In genomic region chr5:146345578-146346366, GRCh38 we compare ENCODE assay signal across 10 cellular contexts. TPM values are rescaled to one million over a fixed set of nuclear protein-coding genes. Genes with fewer than 3 reads are reported as not detected.
DNase-seq lines count a peak whose midpoint lies in the region; ATAC-seq and TF ChIP-seq lines count a peak whose summit lies in the region.
"Had no signal": no experiment of that assay in that cellular context is flagged by ENCODE, and none has a peak within 500 bp of the region (broad histone marks: within the 10 kb centered on the region; RNA-seq: fewer than 3 reads in every experiment).

No MANE protein-coding gene starts in this region.

- H3K27me3 Mint-ChIP-seq in CD4-positive, alpha-beta memory T cell = peaks cover 40 to 46% of the 10 kb centered on the region in 2 donors
- H3K27me3 Mint-ChIP-seq in H9 (ENCODE audit: low read depth) (peaks cover 99% of the 10 kb centered on the region), natural killer cell (ENCODE audit: low read depth in 2 of 2) (peaks cover 48 to 70% of the 10 kb centered on the region in 2 donors)
- peaks cover 88% of the 10 kb centered on the region for H3K27me3 Mint-ChIP-seq in CD4-positive, alpha-beta T cell

- no peak overlapping the region for H3K14ac ChIP-seq in H9 (ENCODE audit: insufficient read depth, low read length)

- ATAC-seq in natural killer cell (no peak), GM18517 (IDR thresholded peaks at IDR 0.05; ENCODE audit: unreplicated experiment) (no peak)
- ATAC-seq in CD4-positive, alpha-beta T cell (ENCODE audit: poor library complexity) = no peak

- TF ChIP-seq CTCF in H9 (conservative IDR thresholded peaks at IDR 0.05) = no peak
- TF ChIP-seq CTCF in natural killer cell (IDR thresholded peaks at IDR 0.05) = no peak
- TF ChIP-seq CTCF in CD4-positive, alpha-beta T cell (IDR thresholded peaks at IDR 0.05) = no peak
- no peak for TF ChIP-seq CTCF in colonic mucosa (IDR thresholded peaks at IDR 0.05)

- H2AK5ac ChIP-seq in H9 (ENCODE audit: insufficient read length, low read length) = no peak overlapping the region

- H2BK12ac ChIP-seq in H9 (ENCODE audit: insufficient read length, low read depth, low read length) = no peak overlapping the region

- peaks cover 0 to 6% (median 3%) of the 10 kb centered on the region in 8 donors for H3K9me3 Mint-ChIP-seq in CD4-positive, alpha-beta memory T cell
- H3K9me3 Mint-ChIP-seq in H9 (peaks cover 3 to 4% of the 10 kb centered on the region in 2 experiments; a peak in 2 of 5 replicates), natural killer cell (no peaks in the 10 kb centered on the region)
- no peaks in the 10 kb centered on the region for H3K9me3 Mint-ChIP-seq in CD4-positive, alpha-beta T cell

- H3K4me3 ChIP-seq in CD4-positive, alpha-beta memory T cell (ENCODE audit: low read length in 2 of 2) = no peak overlapping the region
- H3K4me3 ChIP-seq in colonic mucosa = no peak overlapping the region

- H4K20me1 ChIP-seq in H9 (ENCODE audit: control insufficient read depth, insufficient read depth, insufficient read length) = no peaks in the 10 kb centered on the region

- no peak overlapping the region for H4K5ac ChIP-seq in H9 (ENCODE audit: insufficient read length, low read depth, low read length)

- H3K4ac ChIP-seq in H9 (ENCODE audit: low read depth, low read length) = no peak overlapping the region

- no peak overlapping the region for H4K8ac ChIP-seq in H9 (replicated peaks; ENCODE audit: insufficient read length, low read depth, low read length)

- no peak overlapping the region for H4K91ac ChIP-seq in H9 (ENCODE audit: insufficient read length, low read depth, low read length)

- peaks cover 5% of the 10 kb centered on the region for H3K23me2 ChIP-seq in H9 (ENCODE audit: insufficient read length, low read depth, low read length, poor library complexity, severe bottlenecking)

- no peaks in the 10 kb centered on the region for H3K79me1 ChIP-seq in H9 (ENCODE audit: insufficient read depth, low read depth, low read length, poor library complexity, severe bottlenecking)

- no peak overlapping the region for H3K27ac Mint-ChIP-seq in CD4-positive, alpha-beta memory T cell
- H3K27ac Mint-ChIP-seq in H9 (no peak overlapping the region), natural killer cell (no peak overlapping the region)
- no peak overlapping the region for H3K27ac Mint-ChIP-seq in CD4-positive, alpha-beta T cell

- peaks cover 9 to 27% (median 16%) of the 10 kb centered on the region in 4 donors for H3K4me1 Mint-ChIP-seq in CD4-positive, alpha-beta memory T cell
- H3K4me1 Mint-ChIP-seq in H9 = peaks cover 22 to 32% of the 10 kb centered on the region in 2 experiments
- no peaks in the 10 kb centered on the region for H3K4me1 Mint-ChIP-seq in natural killer cell
- peaks cover 15% of the 10 kb centered on the region for H3K4me1 Mint-ChIP-seq in CD4-positive, alpha-beta T cell (ENCODE audit: low read depth)

- H3K4me2 ChIP-seq in H9 (ENCODE audit: insufficient read depth, insufficient read length, low read length) = peak overlapping the region; percentile 56

- peak overlapping the region in 7 of 8 donors; percentile 14 to 74 (median 48) for H3K4me3 Mint-ChIP-seq in CD4-positive, alpha-beta memory T cell
- H3K4me3 Mint-ChIP-seq in H9 (peak overlapping the region; percentile 60 to 81), natural killer cell (peak overlapping the region; percentile 37)
- H3K4me3 Mint-ChIP-seq in CD4-positive, alpha-beta T cell = no peak overlapping the region

- no peak overlapping the region for H2BK120ac ChIP-seq in H9 (ENCODE audit: low read depth, low read length, poor library complexity, severe bottlenecking)

- no peak overlapping the region for H3K27ac ChIP-seq in CD4-positive, alpha-beta memory T cell (ENCODE audit: low read depth, low read length)
- H3K27ac ChIP-seq in H9 (ENCODE audit: insufficient read length, low read depth, low read length) (no peak overlapping the region), colonic mucosa (no peak overlapping the region)
- no peak overlapping the region for H3K27ac ChIP-seq in CD4-positive, alpha-beta T cell (ENCODE audit: low read depth, low read length)

- no peaks in the 10 kb centered on the region for H3K79me2 ChIP-seq in H9 (ENCODE audit: insufficient read depth, low read length)

- no peak overlapping the region for H3K18ac ChIP-seq in H9 (ENCODE audit: insufficient read length, low read depth, low read length)

- H2BK20ac ChIP-seq in H9 (ENCODE audit: low read depth, low read length, poor library complexity, severe bottlenecking) = no peak overlapping the region

- no peak for DNase-seq in CD4-positive, alpha-beta memory T cell
- DNase-seq in H9 (peak; percentile 72), ecto neural progenitor cell (ENCODE audit: low spot score) (peak; percentile 61), natural killer cell (no peak), colonic mucosa (no peak), UCSD-AML1 (lab: John Stamatoyannopoulos, UW; ENCODE audit: unreplicated experiment) (no peak)
- DNase-seq in CD4-positive, alpha-beta T cell = no peak
- DNase-seq: CD4-positive, CD25-positive, alpha-beta regulatory T cell; dermis blood vessel endothelial cell had no signal

- POLR2A ChIA-PET in CD4-positive, alpha-beta memory T cell (lab: Charles Lee; ENCODE audit: partially characterized antibody) = no interaction called here
- POLR2A ChIA-PET in CD4-positive, alpha-beta T cell (lab: Charles Lee) = no interaction called here

- H3K23ac ChIP-seq in H9 (ENCODE audit: insufficient read length, low read depth, low read length) = no peak overlapping the region

- no peak overlapping the region for H2BK15ac ChIP-seq in H9 (ENCODE audit: low read depth, low read length)

- no peak overlapping the region for H3K9ac ChIP-seq in H9 (ENCODE audit: extremely low read depth, insufficient read length, low read length)
- H3K9ac ChIP-seq in colonic mucosa (ENCODE audit: low read depth in 2 of 2, low read length in 2 of 2) = no peak overlapping the region

- H3K27me3 ChIP-seq in CD4-positive, alpha-beta memory T cell (ENCODE audit: insufficient read depth, low read length) = peaks cover 10% of the 10 kb centered on the region
- H3K27me3 ChIP-seq in H9 (ENCODE audit: insufficient read depth, low read length) = peaks cover 60% of the 10 kb centered on the region
- H3K27me3 ChIP-seq in CD4-positive, alpha-beta T cell (ENCODE audit: control insufficient read depth, insufficient read depth, low read length) = peaks cover 64% of the 10 kb centered on the region
- peaks cover 54% of the 10 kb centered on the region for H3K27me3 ChIP-seq in colonic mucosa

- no peaks in the 10 kb centered on the region for H3K9me3 ChIP-seq in CD4-positive, alpha-beta memory T cell (ENCODE audit: control insufficient read depth in 1 of 2, low read length in 2 of 2)
- no peaks in the 10 kb centered on the region for H3K9me3 ChIP-seq in H9 (ENCODE audit: control insufficient read depth, low read depth, low read length)
- H3K9me3 ChIP-seq in CD4-positive, alpha-beta T cell (ENCODE audit: control insufficient read depth, low read length) = no peaks in the 10 kb centered on the region
- no peaks in the 10 kb centered on the region for H3K9me3 ChIP-seq in colonic mucosa

- H2AFZ ChIP-seq in H9 (ENCODE audit: low read length) = no peak overlapping the region

- H3K36me3 ChIP-seq in CD4-positive, alpha-beta memory T cell (ENCODE audit: insufficient read depth, low read length) = no peaks in the 10 kb centered on the region
- no peaks in the 10 kb centered on the region for H3K36me3 ChIP-seq in colonic mucosa

- no peak overlapping the region for H3T11ph ChIP-seq in H9 (ENCODE audit: low read length)

- H3K36me3 Mint-ChIP-seq in CD4-positive, alpha-beta memory T cell = no peaks in the 10 kb centered on the region
- H3K36me3 Mint-ChIP-seq in H9 (ENCODE audit: insufficient read depth in 1 of 3, low read depth in 3 of 3) = no peaks in the 10 kb centered on the region
- H3K36me3 Mint-ChIP-seq in natural killer cell = no peaks in the 10 kb centered on the region
- no peaks in the 10 kb centered on the region for H3K36me3 Mint-ChIP-seq in CD4-positive, alpha-beta T cell (ENCODE audit: low read depth)
- H3K36me3 Mint-ChIP-seq: CD4-positive, CD25-positive, alpha-beta regulatory T cell had no signal

- no CpG with 5 or more reads among the region's 76 CpGs for WGBS in H9 (ENCODE audit: extremely low coverage, insufficient read length, low lambda C conversion rate)

- intact Hi-C loops in CD4-positive, alpha-beta memory T cell (cut with micrococcal nuclease) = no loop called here
- intact Hi-C loops in natural killer cell (cut with micrococcal nuclease) (no loop called here), colonic mucosa (cut with DNase I) (no loop called here)
- intact Hi-C loops in CD4-positive, alpha-beta T cell (cut with DNase I, micrococcal nuclease) = no loop called here

- H2BK5ac ChIP-seq in H9 (ENCODE audit: insufficient read length, low read length) = no peak overlapping the region

- CTCF ChIA-PET in CD4-positive, alpha-beta memory T cell (lab: Charles Lee; ENCODE audit: partially characterized antibody) = no interaction called here
- CTCF ChIA-PET in CD4-positive, alpha-beta T cell (lab: Charles Lee) = no interaction called here

- H3K4me1 ChIP-seq in CD4-positive, alpha-beta memory T cell (ENCODE audit: insufficient read depth, low read length) = no peaks in the 10 kb centered on the region
- peaks cover 2% of the 10 kb centered on the region; the same call in 1 of the 2 replicates for H3K4me1 ChIP-seq in H9 (ENCODE audit: insufficient read depth, low read length)
- peaks cover 3% of the 10 kb centered on the region for H3K4me1 ChIP-seq in colonic mucosa

- no peak overlapping the region for H3K56ac ChIP-seq in H9 (ENCODE audit: insufficient read length, low read depth, low read length)

RNA-seq across cellular contexts. Expression of gene POU4F3, which starts 7.1 kb away (rescaled TPM):
- not detected for total RNA-seq in CD4-positive, alpha-beta memory T cell
- polyA plus RNA-seq in CD4-positive, alpha-beta memory T cell = not detected
- total RNA-seq in H9 (2021) (not detected in 2 replicates), natural killer cell (under 1 TPM in 1 of 3 donors, not detected in 2; 0.16 TPM), colonic mucosa (not detected)
- under 1 TPM; 0.17 to 0.22 TPM for total RNA-seq in CD4-positive, alpha-beta T cell
- total RNA-seq: dermis blood vessel endothelial cell had no signal
- polyA plus RNA-seq: CD4-positive, CD25-positive, alpha-beta regulatory T cell had no signal

Comparison
In these comparisons a context has a peak if more than half of its experiments do, and no peak if none do; other contexts are left out.
1. DNase-seq: peak in H9 (single experiment) and ecto neural progenitor cell (single experiment); none in CD4-positive, alpha-beta memory T cell (0 of 5), natural killer cell (single experiment), CD4-positive, alpha-beta T cell (0 of 10), colonic mucosa (single experiment) and UCSD-AML1 (single experiment).